19 cellular contexts compared by ENCODE assay signal in the genomic region with DNA sequence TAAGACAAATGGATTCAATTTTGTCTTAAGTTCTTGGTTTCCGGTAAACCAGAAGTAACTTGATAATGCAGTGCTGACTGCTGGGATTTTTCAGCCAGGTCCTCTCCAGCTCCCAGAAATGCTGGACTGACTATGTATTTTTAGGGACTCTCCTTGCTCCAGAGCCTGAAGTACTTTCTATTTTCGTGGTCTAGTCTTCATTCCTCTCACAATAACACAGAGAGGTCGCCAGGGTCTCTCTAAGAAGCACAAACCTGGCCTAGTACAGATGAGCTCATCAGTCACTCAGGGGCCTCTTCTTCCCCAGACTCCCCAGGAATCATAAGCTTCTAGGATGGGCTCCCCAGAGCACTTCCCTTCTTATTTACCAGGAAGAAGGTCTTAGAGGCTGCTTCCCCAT.
A peak's percentile ranks its signal among the peaks of the same experiment; 100 is the strongest.
DNase-seq lines count a peak whose midpoint lies in the region; ATAC-seq and TF ChIP-seq lines count a peak whose summit lies in the region.
"Had no signal": no experiment of that assay in that cellular context is flagged by ENCODE, and none has a peak within 500 bp of the region (broad histone marks: within the 10 kb centered on the region; RNA-seq: fewer than 3 reads in every experiment).

No MANE protein-coding gene starts in this region.

- H3K4me1 ChIP-seq in right atrium auricular region (no peaks in the 10 kb centered on the region), cardiac muscle cell (ENCODE audit: low read depth) (peaks cover 5% of the 10 kb centered on the region)
- H3K4me1 ChIP-seq: Caco-2 had no signal

- H3K27me3 ChIP-seq in right atrium auricular region = no peaks in the 10 kb centered on the region
- H3K27me3 ChIP-seq in cardiac muscle cell = no peaks in the 10 kb centered on the region
- H3K27me3 ChIP-seq: BLaER1 had no signal

- no peaks in the 10 kb centered on the region for H3K9me3 ChIP-seq in right atrium auricular region
- H3K9me3 ChIP-seq in cardiac muscle cell (ENCODE audit: low read depth) = no peaks in the 10 kb centered on the region
- H3K9me3 ChIP-seq: BLaER1, Caco-2 had no signal

- no peak for TF ChIP-seq CTCF in right atrium auricular region (IDR thresholded peaks at IDR 0.05)
- no peak for TF ChIP-seq CTCF in cardiac muscle cell (IDR thresholded peaks at IDR 0.05; ENCODE audit: low read depth, low read length)

- no peak overlapping the region for H3K4me3 ChIP-seq in right atrium auricular region
- no peak overlapping the region for H3K4me3 ChIP-seq in cardiac muscle cell
- H3K4me3 ChIP-seq: BLaER1, GM12878, GM23338 had no signal

- H3K27ac ChIP-seq in right atrium auricular region (peak overlapping the region in 1 of 2 donors; percentile 40), cardiac muscle cell (peak overlapping the region; percentile 58)
- H3K27ac ChIP-seq: 22Rv1, BLaER1, C4-2B had no signal

- no peaks in the 10 kb centered on the region for H3K36me3 ChIP-seq in right atrium auricular region
- H3K36me3 ChIP-seq in cardiac muscle cell = no peaks in the 10 kb centered on the region
- H3K36me3 ChIP-seq: BLaER1 had no signal

- peak; percentile 68 for ATAC-seq in Right ventricle myocardium inferior
- ATAC-seq in left ventricle myocardium superior = peak; percentile 84
- ATAC-seq: CD8-positive, alpha-beta T cell; GM12878; GM23338; HCT116 had no signal

- no peak for DNase-seq in Right ventricle myocardium inferior (ENCODE audit: missing footprints)
- DNase-seq in right atrium auricular region (ENCODE audit: low spot score) = no peak
- peak in 1 of 2 donors; percentile 5 for DNase-seq in cardiac muscle cell (ENCODE audit: low read depth in 1 of 2, low spot score in 1 of 2)
- DNase-seq in left ventricle myocardium superior = no peak
- no peak for DNase-seq in stimulated activated CD8-positive, alpha-beta memory T cell treated with anti-CD3 and anti-CD28 coated beads, Interleukin-4, amount 100 ng/mL, for 48 hours
- DNase-seq in NCI-H446 (lab: John Stamatoyannopoulos, UW) = no peak
- no peak for DNase-seq in NCI-H2171 (lab: John Stamatoyannopoulos, UW)
- DNase-seq: Caco-2; CD4-positive, CD25-positive, alpha-beta regulatory T cell; CD8-positive, alpha-beta T cell; DMS153; DND-41; H9 had no signal

- intact Hi-C loops in Right ventricle myocardium inferior (cut with DNase I) (loop anchor here (1.0 kb wide), 1 partner anchor 42 kb away; no protein-coding TSS in a partner anchor), left ventricle myocardium superior (cut with micrococcal nuclease) (no loop called here)
